19 cellular contexts compared by ENCODE assay signal in genomic region chr7:128105228-128106022, GRCh38.
DNase-seq lines count a peak whose midpoint lies in the region; ATAC-seq and TF ChIP-seq lines count a peak whose summit lies in the region.
"Had no signal": no experiment of that assay in that cellular context is flagged by ENCODE, and none has a peak within 500 bp of the region (broad histone marks: within the 10 kb centered on the region; RNA-seq: fewer than 3 reads in every experiment).

No MANE protein-coding gene starts in this region.

- ATAC-seq in activated naive CD4-positive, alpha-beta T cell treated with anti-CD3 and anti-CD28 coated beads, Interleukin-2, amount 50 U/mL, for 72 hours = no peak
- ATAC-seq in stimulated activated effector memory CD8-positive, alpha-beta T cell treated with anti-CD3 and anti-CD28 coated beads, Interleukin-12 subunit alpha, Interleukin-12 subunit beta, amount 100 ng/mL, for 72 hours = no peak
- ATAC-seq: Panc1 had no signal

- no peak overlapping the region for H3K9ac ChIP-seq in OCI-LY1 (ENCODE audit: low read length)
- H3K9ac ChIP-seq: parathyroid adenoma had no signal

- peaks cover 34% of the 10 kb centered on the region for H3K27me3 Mint-ChIP-seq in activated naive CD4-positive, alpha-beta T cell treated with anti-CD3 and anti-CD28 coated beads, Interleukin-2, amount 10 ng/mL, durations not matched to agents 7 days and 5 days
- H3K27me3 Mint-ChIP-seq in immature natural killer cell (ENCODE audit: low read depth in 3 of 3) = peaks cover 1 to 10% (median 5%) of the 10 kb centered on the region in 3 donors

- CTCF ChIA-PET in activated naive CD4-positive, alpha-beta T cell treated with anti-CD3 and anti-CD28 coated beads, Interleukin-2, amount 10 ng/mL, durations not matched to agents 7 days and 5 days (lab: Charles Lee) = interaction anchor here (0.9 to 1.1 kb wide), 3 partner anchors 71 to 104 kb away, joined by 3 read pairs; no protein-coding TSS in a partner anchor

- peaks cover 68% of the 10 kb centered on the region for H3K4me1 Mint-ChIP-seq in activated naive CD4-positive, alpha-beta T cell treated with anti-CD3 and anti-CD28 coated beads, Interleukin-2, amount 10 ng/mL, durations not matched to agents 7 days and 5 days
- H3K4me1 Mint-ChIP-seq in immature natural killer cell = peaks cover 51 to 57% of the 10 kb centered on the region in 2 donors
- H3K4me1 Mint-ChIP-seq in stimulated activated effector memory CD8-positive, alpha-beta T cell treated with anti-CD3 and anti-CD28 coated beads, Interleukin-12 subunit alpha, Interleukin-12 subunit beta, amount 100 ng/mL, for 72 hours = peaks cover 61% of the 10 kb centered on the region

- H4K20me1 ChIP-seq in OCI-LY1 (ENCODE audit: insufficient read depth, low read length) = no peaks in the 10 kb centered on the region

- peak overlapping the region; percentile 64 for H3K4me3 ChIP-seq in OCI-LY1 (ENCODE audit: low read depth, low read length, poor library complexity, severe bottlenecking)
- H3K4me3 ChIP-seq: left lung had no signal

- H3K4me2 ChIP-seq in OCI-LY1 (ENCODE audit: low read length) = no peak overlapping the region; the same call in 1 of the 2 replicates

- TF ChIP-seq CTCF in OCI-LY1 (IDR thresholded peaks at IDR 0.05; ENCODE audit: low read length) = no peak

- no peak overlapping the region for H2AFZ ChIP-seq in OCI-LY1 (ENCODE audit: low read length)
- H2AFZ ChIP-seq: parathyroid adenoma had no signal

- no peak for DNase-seq in activated naive CD4-positive, alpha-beta T cell treated with anti-CD3 and anti-CD28 coated beads, Interleukin-2, amount 10 ng/mL, durations not matched to agents 7 days and 5 days
- DNase-seq in activated naive CD4-positive, alpha-beta T cell treated with anti-CD3 and anti-CD28 coated beads, Interleukin-2, amount 50 U/mL, for 72 hours (ENCODE audit: low spot score in 2 of 2) = no peak
- DNase-seq in immature natural killer cell (no peak), OCI-M1 (lab: John Stamatoyannopoulos, UW) (no peak), GF-D8 (lab: John Stamatoyannopoulos, UW) (no peak)
- DNase-seq in stimulated activated effector memory CD8-positive, alpha-beta T cell treated with anti-CD3 and anti-CD28 coated beads, Interleukin-12 subunit alpha, Interleukin-12 subunit beta, amount 100 ng/mL, for 72 hours (ENCODE audit: low spot score in 2 of 2) = no peak
- DNase-seq in stimulated activated CD4-positive, alpha-beta T cell treated with anti-CD3 and anti-CD28 coated beads, Interleukin-2, amount 100 ng/mL, for 24 hours = no peak
- DNase-seq: activated CD4-positive, alpha-beta memory T cell treated with anti-CD3 and anti-CD28 coated beads for 36 hours; activated T-cell treated with anti-CD3 and anti-CD28 coated beads, Interleukin-2, amount 50 U/mL, for 48 hours; Calu3; central memory CD4-positive, alpha-beta T cell; left lung; NCI-H748 treated with DMSO at 0.1 percent for 48 hours; stimulated activated CD4-positive, alpha-beta T cell treated with anti-CD3 and anti-CD28 coated beads, Interleukin-4, amount 100 ng/mL, for 1 hour had no signal

- H3K9me3 ChIP-seq in OCI-LY1 (ENCODE audit: low read length) = no peaks in the 10 kb centered on the region
- H3K9me3 ChIP-seq: esophagus muscularis mucosa, left lung, vagina had no signal

- no peaks in the 10 kb centered on the region for H3K9me2 ChIP-seq in OCI-LY1 (ENCODE audit: low read depth, low read length)

- H3K27ac Mint-ChIP-seq in activated naive CD4-positive, alpha-beta T cell treated with anti-CD3 and anti-CD28 coated beads, Interleukin-2, amount 10 ng/mL, durations not matched to agents 7 days and 5 days = no peak overlapping the region
- H3K27ac Mint-ChIP-seq in activated naive CD4-positive, alpha-beta T cell treated with anti-CD3 and anti-CD28 coated beads, Interleukin-2, amount 50 U/mL, for 72 hours = peak overlapping the region in 1 of 2 donors; percentile 87
- H3K27ac Mint-ChIP-seq in immature natural killer cell = no peak overlapping the region
- H3K27ac Mint-ChIP-seq in stimulated activated effector memory CD8-positive, alpha-beta T cell treated with anti-CD3 and anti-CD28 coated beads, Interleukin-12 subunit alpha, Interleukin-12 subunit beta, amount 100 ng/mL, for 72 hours = no peak overlapping the region
- H3K27ac Mint-ChIP-seq: activated CD4-positive, alpha-beta memory T cell treated with anti-CD3 and anti-CD28 coated beads for 36 hours had no signal

- peaks cover 49% of the 10 kb centered on the region for H3K4me1 ChIP-seq in OCI-LY1 (ENCODE audit: insufficient read depth, low read length, severe bottlenecking)

- no peaks in the 10 kb centered on the region for H3K9me3 Mint-ChIP-seq in activated naive CD4-positive, alpha-beta T cell treated with anti-CD3 and anti-CD28 coated beads, Interleukin-2, amount 10 ng/mL, durations not matched to agents 7 days and 5 days
- no peaks in the 10 kb centered on the region for H3K9me3 Mint-ChIP-seq in activated naive CD4-positive, alpha-beta T cell treated with anti-CD3 and anti-CD28 coated beads, Interleukin-2, amount 50 U/mL, for 72 hours
- H3K9me3 Mint-ChIP-seq in immature natural killer cell = no peaks in the 10 kb centered on the region
- no peaks in the 10 kb centered on the region for H3K9me3 Mint-ChIP-seq in stimulated activated effector memory CD8-positive, alpha-beta T cell treated with anti-CD3 and anti-CD28 coated beads, Interleukin-12 subunit alpha, Interleukin-12 subunit beta, amount 100 ng/mL, for 72 hours

- no peaks in the 10 kb centered on the region for H3F3A ChIP-seq in OCI-LY1 (ENCODE audit: insufficient read depth, low read length)

- H3K4me3 Mint-ChIP-seq in activated naive CD4-positive, alpha-beta T cell treated with anti-CD3 and anti-CD28 coated beads, Interleukin-2, amount 10 ng/mL, durations not matched to agents 7 days and 5 days = peak overlapping the region; percentile 45
- H3K4me3 Mint-ChIP-seq in immature natural killer cell = peak overlapping the region; percentile 30 to 94 (median 59)
- peak overlapping the region; percentile 76 for H3K4me3 Mint-ChIP-seq in stimulated activated effector memory CD8-positive, alpha-beta T cell treated with anti-CD3 and anti-CD28 coated beads, Interleukin-12 subunit alpha, Interleukin-12 subunit beta, amount 100 ng/mL, for 72 hours

- no peaks in the 10 kb centered on the region for H3K36me3 Mint-ChIP-seq in activated naive CD4-positive, alpha-beta T cell treated with anti-CD3 and anti-CD28 coated beads, Interleukin-2, amount 10 ng/mL, durations not matched to agents 7 days and 5 days
- H3K36me3 Mint-ChIP-seq in activated naive CD4-positive, alpha-beta T cell treated with anti-CD3 and anti-CD28 coated beads, Interleukin-2, amount 50 U/mL, for 72 hours = no peaks in the 10 kb centered on the region
- H3K36me3 Mint-ChIP-seq in immature natural killer cell = no peaks in the 10 kb centered on the region
- peaks cover 51% of the 10 kb centered on the region for H3K36me3 Mint-ChIP-seq in stimulated activated effector memory CD8-positive, alpha-beta T cell treated with anti-CD3 and anti-CD28 coated beads, Interleukin-12 subunit alpha, Interleukin-12 subunit beta, amount 100 ng/mL, for 72 hours
- H3K36me3 Mint-ChIP-seq: activated CD4-positive, alpha-beta memory T cell treated with anti-CD3 and anti-CD28 coated beads for 36 hours had no signal

- H3K79me2 ChIP-seq in OCI-LY1 (ENCODE audit: insufficient read depth, low read length) = no peaks in the 10 kb centered on the region
- H3K79me2 ChIP-seq: parathyroid adenoma had no signal

- H3K36me3 ChIP-seq in OCI-LY1 (ENCODE audit: insufficient read depth, low read length) = no peaks in the 10 kb centered on the region
- H3K36me3 ChIP-seq: esophagus muscularis mucosa, left lung, vagina had no signal

- no peaks in the 10 kb centered on the region; the same call in 1 of the 2 replicates for H3K27me3 ChIP-seq in OCI-LY1 (ENCODE audit: insufficient read depth, low read length)
- H3K27me3 ChIP-seq: vagina had no signal

- H3K27ac ChIP-seq in OCI-LY1 (ENCODE audit: low read depth, low read length, poor library complexity, severe bottlenecking) = no peak overlapping the region
- H3K27ac ChIP-seq: esophagus muscularis mucosa, left lung, parathyroid adenoma, vagina had no signal
